ENCODE assay signal across 8 cellular contexts in the genomic region with DNA sequence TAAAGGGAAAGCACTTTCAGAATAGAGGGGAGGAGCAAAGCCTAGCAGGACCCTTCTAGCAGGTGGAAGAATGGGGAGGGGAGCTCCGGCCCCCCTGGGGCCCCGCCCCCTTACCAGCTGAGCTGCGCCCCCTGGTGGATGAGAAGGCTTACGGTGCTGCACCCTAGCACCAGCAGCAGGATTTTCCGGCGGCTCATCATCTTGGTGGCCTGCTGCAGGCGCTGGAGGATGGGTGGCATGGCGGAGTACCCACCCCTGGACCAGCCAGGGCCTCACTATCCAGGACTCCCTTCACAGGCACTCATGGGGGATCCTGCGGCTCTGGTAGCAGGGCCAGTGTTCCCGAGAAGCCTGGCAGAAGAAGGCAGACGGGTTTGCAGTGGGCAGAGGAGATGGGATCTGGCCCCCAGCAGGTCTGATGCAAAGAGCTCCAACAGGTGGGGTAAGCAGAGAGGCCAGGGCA. TPM values are rescaled to one million over a fixed set of nuclear protein-coding genes. Genes with fewer than 3 reads are reported as not detected.
A peak's percentile ranks its signal among the peaks of the same experiment; 100 is the strongest.
DNase-seq lines count a peak whose midpoint lies in the region; ATAC-seq and TF ChIP-seq lines count a peak whose summit lies in the region.

No MANE protein-coding gene starts in this region.

- TF ChIP-seq RAD21 in liver (IDR thresholded peaks at IDR 0.05) = peak in 1 of 2 donors; percentile 68

- no peaks in the 10 kb centered on the region for H4K20me1 ChIP-seq in DOHH2 (ENCODE audit: control insufficient read depth, insufficient read depth, low read depth, low read length)

- no peak overlapping the region for H3K9ac ChIP-seq in liver (ENCODE audit: low read depth in 1 of 2, low read length in 2 of 2)

- TF ChIP-seq CTCF in DOHH2 (IDR thresholded peaks at IDR 0.05; ENCODE audit: low read depth, low read length, poor library complexity, severe bottlenecking) (peak; percentile 94), liver (IDR thresholded peaks at IDR 0.05; ENCODE audit: low read depth, low read length, missing input control) (peak; percentile 86)

- H3K27ac ChIP-seq in DOHH2 (ENCODE audit: low read depth, low read length) (no peak overlapping the region), cingulate gyrus (ENCODE audit: low read depth, low read length) (peak overlapping the region; percentile 1), liver (ENCODE audit: low read depth in 1 of 2, low read length in 2 of 2) (no peak overlapping the region)

- H3K27me3 ChIP-seq in DOHH2 (ENCODE audit: control insufficient read depth, low read length) (no peaks in the 10 kb centered on the region; the same call in 1 of the 2 replicates), liver (ENCODE audit: control insufficient read depth in 4 of 4, insufficient read depth in 4 of 4, low read length in 3 of 4) (peaks cover 0 to 4% (median 0%) of the 10 kb centered on the region in 4 donors)

- H3F3A ChIP-seq in DOHH2 (ENCODE audit: control insufficient read depth, insufficient read depth) = no peaks in the 10 kb centered on the region; the same call in 1 of the 2 replicates

- peak; percentile 59 for ATAC-seq in HG02970 (IDR thresholded peaks at IDR 0.05; ENCODE audit: low FRiP score, unreplicated experiment)
- ATAC-seq in GM19328 (IDR thresholded peaks at IDR 0.05; ENCODE audit: unreplicated experiment) = no peak

- H3K4me3 ChIP-seq in DOHH2 (ENCODE audit: low read length) (peak overlapping the region; percentile 34), liver (ENCODE audit: low read depth in 1 of 3, low read length in 3 of 3) (no peak overlapping the region)

- DNase-seq in NCI-H748 treated with DMSO at 0.1 percent for 48 hours (lab: John Stamatoyannopoulos, UW) = peak; percentile 69
- peak; percentile 84 for DNase-seq in activated CD4-positive, alpha-beta T cell treated with anti-CD3 and anti-CD28 coated beads, Interleukin-2, amount 50 U/mL, for 1 hour
- DNase-seq in stimulated activated CD4-positive, alpha-beta T cell treated with anti-CD3 and anti-CD28 coated beads, Interleukin-4, amount 100 ng/mL, for 48 hours (ENCODE audit: low read depth in 2 of 2) = peak; percentile 78 to 85

- H3K4me1 ChIP-seq in DOHH2 (ENCODE audit: control insufficient read depth, low read length) (peaks cover 15% of the 10 kb centered on the region), liver (ENCODE audit: control insufficient read depth in 4 of 4, insufficient read depth in 4 of 4, low read length in 3 of 4) (peaks cover 0 to 5% (median 4%) of the 10 kb centered on the region in 4 donors)

- H3K9me2 ChIP-seq in DOHH2 (replicated peaks; ENCODE audit: control insufficient read depth, low read length) = no peaks in the 10 kb centered on the region

- H3K79me2 ChIP-seq in DOHH2 (ENCODE audit: control insufficient read depth, low read length) = no peaks in the 10 kb centered on the region

- H3K36me3 ChIP-seq in DOHH2 (ENCODE audit: control insufficient read depth, low read length) (no peaks in the 10 kb centered on the region), liver (ENCODE audit: control insufficient read depth in 4 of 4, insufficient read depth in 3 of 4, low read depth in 1 of 4, low read length in 3 of 4) (no peaks in the 10 kb centered on the region)

- peak overlapping the region; percentile 50 for H3K4me2 ChIP-seq in DOHH2 (ENCODE audit: low read length)

- H3K9me3 ChIP-seq in DOHH2 (ENCODE audit: control insufficient read depth, insufficient read depth, low read length) = no peaks in the 10 kb centered on the region
- no peaks in the 10 kb centered on the region for H3K9me3 ChIP-seq in liver (ENCODE audit: control insufficient read depth in 4 of 4, low read length in 3 of 4)

- whole genome bisulfite sequencing in liver = 15% methylated on average over 11 of the region's 11 CpGs

TF ChIP-seq in liver, 16 proteins besides CTCF, POLR2A, EP300 and RAD21:
- TF ChIP-seq ZBTB33 (IDR thresholded peaks at IDR 0.05) (no peak), JUND (IDR thresholded peaks at IDR 0.05) (no peak), FOXA1 (IDR thresholded peaks at IDR 0.05) (no peak), HNF4G (IDR thresholded peaks at IDR 0.05) (no peak), TAF1 (conservative IDR thresholded peaks at IDR 0.05) (no peak), GABPA (IDR thresholded peaks at IDR 0.05 in 1 of 2, conservative IDR thresholded peaks at IDR 0.05 in 1 of 2) (no peak), SP1 (IDR thresholded peaks at IDR 0.05) (no peak), FOXA2 (IDR thresholded peaks at IDR 0.05) (no peak), HNF4A (conservative IDR thresholded peaks at IDR 0.05) (no peak), REST (IDR thresholded peaks at IDR 0.05) (no peak)
- TF ChIP-seq, protein P1, sequence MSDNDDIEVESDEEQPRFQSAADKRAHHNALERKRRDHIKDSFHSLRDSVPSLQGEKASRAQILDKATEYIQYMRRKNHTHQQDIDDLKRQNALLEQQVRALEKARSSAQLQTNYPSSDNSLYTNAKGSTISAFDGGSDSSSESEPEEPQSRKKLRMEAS (IDR thresholded peaks at IDR 0.05) = no peak
- TF ChIP-seq, protein P2, sequence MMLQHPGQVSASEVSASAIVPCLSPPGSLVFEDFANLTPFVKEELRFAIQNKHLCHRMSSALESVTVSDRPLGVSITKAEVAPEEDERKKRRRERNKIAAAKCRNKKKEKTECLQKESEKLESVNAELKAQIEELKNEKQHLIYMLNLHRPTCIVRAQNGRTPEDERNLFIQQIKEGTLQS (IDR thresholded peaks at IDR 0.05) = no peak

RNA-seq across cellular contexts. Expression of gene GAL3ST3, which starts 3.8 kb away (rescaled TPM):
- not detected for total RNA-seq in liver
- polyA plus RNA-seq in liver = not detected

RNA-seq across cellular contexts. Expression of gene SF3B2, which starts 7.0 kb away (rescaled TPM):
- 10 to 100 TPM; 55.7 to 67.6 TPM for total RNA-seq in liver
- polyA plus RNA-seq in liver = 10 to 100 TPM; 50.5 to 58.7 TPM

RNA-seq across cellular contexts. Expression of gene CATSPER1, which starts 18.9 kb away (rescaled TPM):
- total RNA-seq in liver = under 1 TPM in 1 of 2 donors, not detected in 1; 0.17 TPM
- not detected for polyA plus RNA-seq in liver

RNA-seq across cellular contexts. Expression of gene PACS1, which starts 24.9 kb away (rescaled TPM):
- total RNA-seq in liver = 1 to 10 TPM; 7.1 to 9.1 TPM
- polyA plus RNA-seq in liver = 1 to 10 TPM; 2.7 to 7.6 TPM

RNA-seq across cellular contexts. Expression of gene CST6, which starts 33.4 kb away (rescaled TPM):
- not detected for total RNA-seq in liver
- not detected for polyA plus RNA-seq in liver
